18 cellular contexts compared by ENCODE assay signal in genomic region chr4:56414135-56414675, GRCh38. TPM values are rescaled to one million over a fixed set of nuclear protein-coding genes. Genes with fewer than 3 reads are reported as not detected.
DNase-seq lines count a peak whose midpoint lies in the region; ATAC-seq and TF ChIP-seq lines count a peak whose summit lies in the region.
"Had no signal": no experiment of that assay in that cellular context is flagged by ENCODE, and none has a peak within 500 bp of the region (broad histone marks: within the 10 kb centered on the region; RNA-seq: fewer than 3 reads in every experiment).

No MANE protein-coding gene starts in this region.

- H3F3A ChIP-seq in MM.1S (ENCODE audit: insufficient read depth, low read length) = no peaks in the 10 kb centered on the region

- H3K79me2 ChIP-seq in fibroblast of lung (ENCODE audit: control insufficient read depth, insufficient read depth, low read length) (peaks cover 10% of the 10 kb centered on the region), osteoblast (ENCODE audit: insufficient read depth, low read length) (peaks cover 45% of the 10 kb centered on the region), MM.1S (ENCODE audit: low read length) (peaks cover 99% of the 10 kb centered on the region)

- H3K9ac ChIP-seq in fibroblast of lung (ENCODE audit: insufficient read depth, low read length) (peak overlapping the region; percentile 52), MM.1S (ENCODE audit: low read length) (no peak overlapping the region)
- H3K9ac ChIP-seq: neural progenitor cell had no signal

- no peaks in the 10 kb centered on the region for H3K9me2 ChIP-seq in MM.1S (replicated peaks; ENCODE audit: insufficient read depth, low read length)

- no peaks in the 10 kb centered on the region for H3K36me3 ChIP-seq in fibroblast of lung (ENCODE audit: control insufficient read depth, insufficient read depth, low read length)
- H3K36me3 ChIP-seq in osteoblast (ENCODE audit: insufficient read depth, low read length) = no peaks in the 10 kb centered on the region
- H3K36me3 ChIP-seq in MM.1S (replicated peaks; ENCODE audit: insufficient read depth, low read length) = no peaks in the 10 kb centered on the region
- H3K36me3 ChIP-seq: neural progenitor cell, uterus had no signal

- H3K27ac ChIP-seq in fibroblast of lung (ENCODE audit: insufficient read depth, low read length) (peak overlapping the region; percentile 18), osteoblast (ENCODE audit: low read depth, low read length) (peak overlapping the region; percentile 79), MM.1S (ENCODE audit: low read length) (no peak overlapping the region)
- H3K27ac ChIP-seq: uterus had no signal

- H3K4me2 ChIP-seq in fibroblast of lung (ENCODE audit: extremely low read depth, insufficient read depth, low read length) (peak overlapping the region; percentile 83), osteoblast (ENCODE audit: insufficient read depth, low read length) (peak overlapping the region; percentile 87), MM.1S (ENCODE audit: low read depth, low read length) (no peak overlapping the region)
- H3K4me2 ChIP-seq: neural progenitor cell had no signal

- H2AFZ ChIP-seq in fibroblast of lung (ENCODE audit: low read length) (peak overlapping the region; percentile 14), osteoblast (ENCODE audit: low read length) (peak overlapping the region; percentile 80), MM.1S (ENCODE audit: low read length) (no peak overlapping the region)
- H2AFZ ChIP-seq: neural progenitor cell had no signal

- H3K27me3 ChIP-seq in fibroblast of lung (ENCODE audit: control insufficient read depth, insufficient read depth, low read length) (no peaks in the 10 kb centered on the region), osteoblast (ENCODE audit: insufficient read depth, low read length) (no peaks in the 10 kb centered on the region), MM.1S (replicated peaks; ENCODE audit: insufficient read depth, low read length) (no peaks in the 10 kb centered on the region)
- H3K27me3 ChIP-seq: neural progenitor cell, uterus had no signal

- DNase-seq in EL (peak; percentile 22), RPMI7951 (ENCODE audit: low read depth) (peak; percentile 66), fibroblast of lung (ENCODE audit: low read depth in 2 of 2) (peak; percentile 33 to 62), osteoblast (ENCODE audit: insufficient read length, low spot score, missing footprints) (peak; percentile 69), cerebellar cortex (ENCODE audit: low spot score) (no peak), MM.1S (no peak)
- DNase-seq in stimulated activated CD4-positive, alpha-beta T cell treated with anti-CD3 and anti-CD28 coated beads, Interleukin-15, amount 100 ng/mL, for 24 hours = no peak
- DNase-seq: activated CD8-positive, alpha-beta memory T cell treated with anti-CD3 and anti-CD28 coated beads, Interleukin-2, amount 10 ng/mL, durations not matched to agents 7 days and 5 days; activated gamma-delta T cell treated with Interleukin-2 at 50 U/mL for 16 hours; anterior cingulate cortex; NCI-H1105; NCI-H526 treated with DMSO at 0.1 percent for 48 hours; stimulated activated naive CD8-positive, alpha-beta T cell treated with anti-CD3 and anti-CD28 coated beads, Interleukin-15, Interleukin-2, amounts not matched to agents 100 U/mL and 50 U/mL, for 24 hours; T1000; uterus had no signal

- TF ChIP-seq CTCF in fibroblast of lung (conservative IDR thresholded peaks at IDR 0.05 in 1 of 2, IDR thresholded peaks at IDR 0.05 in 1 of 2; ENCODE audit: low read depth in 1 of 2, low read length in 2 of 2) = no peak
- TF ChIP-seq CTCF in osteoblast (IDR thresholded peaks at IDR 0.05; ENCODE audit: extremely low read depth, low read depth, low read length) = no peak
- no peak for TF ChIP-seq CTCF in MM.1S (IDR thresholded peaks at IDR 0.05; ENCODE audit: low read length)

- H3K4me1 ChIP-seq in fibroblast of lung (ENCODE audit: control insufficient read depth, extremely low read depth, insufficient read depth, low read length) (peaks cover 2% of the 10 kb centered on the region), osteoblast (ENCODE audit: insufficient read depth, low read length) (peaks cover 22% of the 10 kb centered on the region), MM.1S (ENCODE audit: low read length) (no peaks in the 10 kb centered on the region)
- H3K4me1 ChIP-seq: uterus had no signal

- H3K9me3 ChIP-seq in fibroblast of lung (ENCODE audit: control insufficient read depth, insufficient read depth, low read depth, low read length) (no peaks in the 10 kb centered on the region), osteoblast (ENCODE audit: low read depth, low read length) (no peaks in the 10 kb centered on the region), MM.1S (replicated peaks; ENCODE audit: insufficient read depth, low read length) (no peaks in the 10 kb centered on the region)
- H3K9me3 ChIP-seq: uterus had no signal

- H3K4me3 ChIP-seq in fibroblast of lung (replicated peaks in 1 of 4; ENCODE audit: control extremely low read depth in 1 of 4, insufficient read depth in 1 of 4, low read depth in 3 of 4, low read length in 4 of 4) (peak overlapping the region; percentile 13 to 37 (median 26)), osteoblast (ENCODE audit: insufficient read depth, low read length) (peak overlapping the region; percentile 66), MM.1S (ENCODE audit: low read length) (no peak overlapping the region)
- H3K4me3 ChIP-seq: K562, neural progenitor cell, uterus had no signal

- H4K20me1 ChIP-seq in fibroblast of lung (ENCODE audit: control insufficient read depth, extremely low read depth, insufficient read depth, low read length) (no peaks in the 10 kb centered on the region), osteoblast (ENCODE audit: insufficient read depth, low read length) (no peaks in the 10 kb centered on the region), MM.1S (ENCODE audit: insufficient read depth, low read length) (peaks cover 10% of the 10 kb centered on the region; the same call in 1 of the 2 replicates)

- ATAC-seq in GM18873 (IDR thresholded peaks at IDR 0.05; ENCODE audit: low FRiP score, unreplicated experiment) = no peak
- ATAC-seq: activated CD8-positive, alpha-beta memory T cell treated with anti-CD3 and anti-CD28 coated beads, Interleukin-2, amount 10 ng/mL, durations not matched to agents 7 days and 5 days; K562; stimulated activated naive CD8-positive, alpha-beta T cell treated with anti-CD3 and anti-CD28 coated beads, Interleukin-15, Interleukin-2, amounts not matched to agents 100 U/mL and 50 U/mL, for 24 hours had no signal

RNA-seq across cellular contexts. Expression of gene PPAT, which starts 21.2 kb away (rescaled TPM):
- total RNA-seq in RPMI7951 (2014; rRNA removed; shearing (Covaris generic)) = 24.3 and 26.2 TPM in 2 replicates
- total RNA-seq in fibroblast of lung = 11.8 and 14.9 TPM in 2 replicates
- 8.6 and 10.8 TPM in 2 replicates for polyA plus RNA-seq in fibroblast of lung
- 7.9 and 9.8 TPM in 2 replicates for polyA plus RNA-seq in fibroblast of lung (2012)
- 0.27 and 2.8 TPM in 2 replicates for polyA minus RNA-seq in fibroblast of lung (ENCODE audit: low replicate concordance)
- total RNA-seq in osteoblast = 8.3 and 10.6 TPM in 2 replicates

RNA-seq across cellular contexts. Expression of gene PAICS, which starts 21.9 kb away (rescaled TPM):
- 93.5 and 112 TPM in 2 replicates for total RNA-seq in RPMI7951 (2014; rRNA removed; shearing (Covaris generic))
- total RNA-seq in fibroblast of lung (18.5 and 24.6 TPM in 2 replicates), osteoblast (26.8 and 27.9 TPM in 2 replicates)
- polyA plus RNA-seq in fibroblast of lung = 111 and 155 TPM in 2 replicates
- 74.3 and 113 TPM in 2 replicates for polyA plus RNA-seq in fibroblast of lung (2012)
- 31.2 and 39.9 TPM in 2 replicates for polyA minus RNA-seq in fibroblast of lung (ENCODE audit: low replicate concordance)

RNA-seq across cellular contexts. Expression of gene AASDH, which starts 26.9 kb away (rescaled TPM):
- 10.0 and 10.2 TPM in 2 replicates for total RNA-seq in RPMI7951 (2014; rRNA removed; shearing (Covaris generic))
- 21.8 and 24.6 TPM in 2 replicates for total RNA-seq in fibroblast of lung
- polyA plus RNA-seq in fibroblast of lung = 9.0 and 10.0 TPM in 2 replicates
- 4.6 TPM in 2 replicates for polyA plus RNA-seq in fibroblast of lung (2012)
- 0.63 and 9.3 TPM in 2 replicates for polyA minus RNA-seq in fibroblast of lung (ENCODE audit: low replicate concordance)
- 16.6 and 21.2 TPM in 2 replicates for total RNA-seq in osteoblast

RNA-seq across cellular contexts. Expression of gene SRP72, which starts 53.2 kb away (rescaled TPM):
- 61.7 and 104 TPM in 2 replicates for total RNA-seq in RPMI7951 (2014; rRNA removed; shearing (Covaris generic))
- total RNA-seq in fibroblast of lung (72.3 and 76.0 TPM in 2 replicates), osteoblast (72.0 and 83.7 TPM in 2 replicates)
- polyA plus RNA-seq in fibroblast of lung = 181 and 197 TPM in 2 replicates
- 97.3 and 101 TPM in 2 replicates for polyA plus RNA-seq in fibroblast of lung (2012)
- 12.8 and 14.5 TPM in 2 replicates for polyA minus RNA-seq in fibroblast of lung (ENCODE audit: low replicate concordance)

Comparison
In these comparisons a context has a peak if more than half of its experiments do, and no peak if none do; other contexts are left out.
1. DNase-seq: peak in EL (single experiment), RPMI7951 (single experiment), fibroblast of lung (2 of 2) and osteoblast (single experiment); none in cerebellar cortex (single experiment), stimulated activated CD4-positive, alpha-beta T cell treated with anti-CD3 and anti-CD28 coated beads, Interleukin-15, amount 100 ng/mL, for 24 hours (single experiment) and MM.1S (single experiment).